20 cellular contexts compared by ENCODE assay signal in genomic region chr11:126105022-126105747, GRCh38. TPM values are rescaled to one million over a fixed set of nuclear protein-coding genes. Genes with fewer than 3 reads are reported as not detected.
A peak's percentile ranks its signal among the peaks of the same experiment; 100 is the strongest.
DNase-seq lines count a peak whose midpoint lies in the region; ATAC-seq and TF ChIP-seq lines count a peak whose summit lies in the region.
"Had no signal": no experiment of that assay in that cellular context is flagged by ENCODE, and none has a peak within 500 bp of the region (broad histone marks: within the 10 kb centered on the region; RNA-seq: fewer than 3 reads in every experiment).

No MANE protein-coding gene starts in this region.

- H3K27me3 ChIP-seq in GM23338 (ENCODE audit: insufficient read depth): no peaks in the 10 kb centered on the region
- no peaks in the 10 kb centered on the region for H3K27me3 ChIP-seq in heart right ventricle
- H3K27me3 ChIP-seq: BE2C had no signal

- WGBS in heart right ventricle, 2 donors: 88 to 95% methylated on average over 14 of the region's 14 CpGs

- no peaks in the 10 kb centered on the region for H3K9me3 ChIP-seq in T-helper 17 cell (ENCODE audit: control insufficient read depth, low read length, poor library complexity, severe bottlenecking)
- no peaks in the 10 kb centered on the region for H3K9me3 ChIP-seq in heart right ventricle

- no peaks in the 10 kb centered on the region; the same call in 1 of the 2 replicates for H3F3A ChIP-seq in GM23338 (replicated peaks; ENCODE audit: low read depth)

- H3K4me3 Mint-ChIP-seq in GM23338 (peak overlapping the region; percentile 41; the same call in 1 of the 3 replicates), T-helper 17 cell (no peak overlapping the region), mesothelial cell of epicardium (no peak overlapping the region)
- H3K4me3 Mint-ChIP-seq in stimulated activated naive B cell treated with anti-CD40 and anti-IgM and Interleukin-4, amounts not matched to agents 10 μg/mL and 1 μg/mL and 100 μg/mL, for 72 hours: no peak overlapping the region
- H3K4me3 Mint-ChIP-seq: CD4-positive, alpha-beta T cell had no signal

- peaks cover 35% of the 10 kb centered on the region for H3K4me1 ChIP-seq in GM23338 (ENCODE audit: insufficient read depth)
- H3K4me1 ChIP-seq in heart right ventricle: peaks cover 3 to 18% (median 11%) of the 10 kb centered on the region in 9 donors

- H3K27ac Mint-ChIP-seq in GM23338 (peak overlapping the region; percentile 22; the same call in 1 of the 2 replicates), T-helper 17 cell (peak overlapping the region; percentile 51), mesothelial cell of epicardium (peak overlapping the region; percentile 88)
- H3K27ac Mint-ChIP-seq in stimulated activated naive B cell treated with anti-CD40 and anti-IgM and Interleukin-4, amounts not matched to agents 10 μg/mL and 1 μg/mL and 100 μg/mL, for 72 hours: no peak overlapping the region
- H3K27ac Mint-ChIP-seq: CD4-positive, alpha-beta T cell had no signal

- H3K27ac ChIP-seq in GM23338 (ENCODE audit: low read depth): no peak overlapping the region
- no peak overlapping the region for H3K27ac ChIP-seq in heart right ventricle
- H3K27ac ChIP-seq: HL-60 had no signal

- peak overlapping the region; percentile 18; the same call in 1 of the 2 replicates for H2AFZ ChIP-seq in GM23338

- H4K20me1 ChIP-seq in GM23338 (replicated peaks; ENCODE audit: insufficient read depth): no peaks in the 10 kb centered on the region

- ATAC-seq in GM23338 (peak; percentile 24), T-helper 17 cell (no peak), heart right ventricle (no peak), HG02642 (IDR thresholded peaks at IDR 0.05; ENCODE audit: poor library complexity, unreplicated experiment) (no peak), HG02852 (IDR thresholded peaks at IDR 0.05; ENCODE audit: unreplicated experiment) (no peak)
- ATAC-seq in stimulated activated naive B cell treated with anti-CD40 and anti-IgM and Interleukin-4, amounts not matched to agents 10 μg/mL and 1 μg/mL and 100 μg/mL, for 72 hours (replicated peaks): no peak
- ATAC-seq: K562, Panc1 had no signal

- H3K79me2 ChIP-seq in GM23338 (replicated peaks; ENCODE audit: insufficient read depth): no peaks in the 10 kb centered on the region

- H3K9me2 ChIP-seq in GM23338 (ENCODE audit: insufficient read depth): no peaks in the 10 kb centered on the region

- TF ChIP-seq CTCF in GM23338 (conservative IDR thresholded peaks at IDR 0.05; ENCODE audit: low read depth in 2 of 2) (no peak), mesothelial cell of epicardium (IDR thresholded peaks at IDR 0.05; ENCODE audit: unreplicated experiment) (no peak), heart right ventricle (IDR thresholded peaks at IDR 0.05) (no peak)

- H3K4me3 ChIP-seq in GM23338: peak overlapping the region; percentile 36; the same call in 1 of the 2 replicates
- no peak overlapping the region for H3K4me3 ChIP-seq in heart right ventricle
- H3K4me3 ChIP-seq: K562 had no signal

- H3K9me3 Mint-ChIP-seq in GM23338 (no peaks in the 10 kb centered on the region; the same call in 2 of the 3 replicates), mesothelial cell of epicardium (no peaks in the 10 kb centered on the region)
- peaks cover 0 to 2% of the 10 kb centered on the region in 2 donors for H3K9me3 Mint-ChIP-seq in stimulated activated naive B cell treated with anti-CD40 and anti-IgM and Interleukin-4, amounts not matched to agents 10 μg/mL and 1 μg/mL and 100 μg/mL, for 72 hours
- H3K9me3 Mint-ChIP-seq: CD4-positive, alpha-beta T cell had no signal

- intact Hi-C loops in posterior vena cava (cut with DNase I) (no loop called here), heart right ventricle (cut with DNase I) (no loop called here)

- peaks cover 18% of the 10 kb centered on the region for H3K27me3 Mint-ChIP-seq in GM23338 (ENCODE audit: insufficient read depth, low read depth, poor library complexity)
- H3K27me3 Mint-ChIP-seq in T-helper 17 cell: peaks cover 31% of the 10 kb centered on the region
- no peaks in the 10 kb centered on the region for H3K27me3 Mint-ChIP-seq in mesothelial cell of epicardium (ENCODE audit: low read depth)
- peaks cover 18 to 26% of the 10 kb centered on the region in 2 donors for H3K27me3 Mint-ChIP-seq in stimulated activated naive B cell treated with anti-CD40 and anti-IgM and Interleukin-4, amounts not matched to agents 10 μg/mL and 1 μg/mL and 100 μg/mL, for 72 hours
- H3K27me3 Mint-ChIP-seq: CD4-positive, alpha-beta T cell had no signal

- H3K36me3 ChIP-seq in GM23338 (ENCODE audit: insufficient read depth) (no peaks in the 10 kb centered on the region), heart right ventricle (no peaks in the 10 kb centered on the region)
- H3K36me3 ChIP-seq: BE2C had no signal

- peak overlapping the region; percentile 72 for H3K4me2 ChIP-seq in GM23338

- no peak for DNase-seq in GM23338 (ENCODE audit: low spot score)
- no peak for DNase-seq in T-helper 17 cell
- DNase-seq in mesothelial cell of epicardium (ENCODE audit: low spot score in 2 of 2, unreplicated experiment in 2 of 2): no peak
- DNase-seq in posterior vena cava (ENCODE audit: low spot score): peak; percentile 45
- no peak for DNase-seq in heart right ventricle
- no peak for DNase-seq in stimulated activated naive B cell treated with anti-CD40 and anti-IgM and Interleukin-4, amounts not matched to agents 10 μg/mL and 1 μg/mL and 100 μg/mL, for 72 hours
- DNase-seq: CD4-positive, alpha-beta T cell; DND-41; GOT3; NCI-H1436; NCI-H187 treated with DMSO at 0.1 percent for 48 hours; NCI-H2107; NCI-H2227 treated with DMSO at 0.1 percent for 48 hours; NCI-H774 had no signal

- H3K36me3 Mint-ChIP-seq in GM23338 (ENCODE audit: low read depth) (no peaks in the 10 kb centered on the region), T-helper 17 cell (ENCODE audit: low read depth) (no peaks in the 10 kb centered on the region), mesothelial cell of epicardium (no peaks in the 10 kb centered on the region)
- no peaks in the 10 kb centered on the region for H3K36me3 Mint-ChIP-seq in stimulated activated naive B cell treated with anti-CD40 and anti-IgM and Interleukin-4, amounts not matched to agents 10 μg/mL and 1 μg/mL and 100 μg/mL, for 72 hours

- peaks cover 59% of the 10 kb centered on the region for H3K4me1 Mint-ChIP-seq in GM23338
- peaks cover 3% of the 10 kb centered on the region for H3K4me1 Mint-ChIP-seq in T-helper 17 cell
- peaks cover 69% of the 10 kb centered on the region for H3K4me1 Mint-ChIP-seq in mesothelial cell of epicardium
- no peaks in the 10 kb centered on the region for H3K4me1 Mint-ChIP-seq in stimulated activated naive B cell treated with anti-CD40 and anti-IgM and Interleukin-4, amounts not matched to agents 10 μg/mL and 1 μg/mL and 100 μg/mL, for 72 hours

TF ChIP-seq in GM23338, 12 proteins besides CTCF, POLR2A, EP300 and RAD21 (continues in another document):
- TF ChIP-seq NANOG (IDR thresholded peaks at IDR 0.05; ENCODE audit: borderline replicate concordance) (no peak), ETS1 (IDR thresholded peaks at IDR 0.05) (no peak), REST (IDR thresholded peaks at IDR 0.05; ENCODE audit: unreplicated experiment) (no peak), ZNF331 (CRISPR knock-in tag; IDR thresholded peaks at IDR 0.05; ENCODE audit: low read depth) (no peak), JUNB (IDR thresholded peaks at IDR 0.05; ENCODE audit: unreplicated experiment) (no peak), EZH2 (IDR thresholded peaks at IDR 0.05; ENCODE audit: low read depth, unreplicated experiment) (no peak)

RNA-seq across cellular contexts. Expression of gene CDON, which starts 42.5 kb away (rescaled TPM):
- total RNA-seq in GM23338 (2014; rRNA removed; shearing (Covaris generic)): 31.2 and 35.5 TPM in 2 replicates
- 3.3 and 4.1 TPM in 2 replicates for polyA plus RNA-seq in GM23338 (2016; fragmentation: Nextera tagmentation; extraction: Ambion mirVana)
- total RNA-seq in T-helper 17 cell: 1 to 10 TPM; 2.0 TPM
- total RNA-seq in mesothelial cell of epicardium: 159 to 180 TPM (median 165 TPM) in 3 replicates
- total RNA-seq in posterior vena cava: 10 to 100 TPM; 11.2 to 31.3 TPM
- total RNA-seq in heart right ventricle: 10 to 100 TPM in 2 of 10 donors, 1 to 10 TPM in 8; 5.4 to 17.1 (median 9.3) TPM
- 1 to 10 TPM; 1.4 to 2.4 TPM for polyA plus RNA-seq in heart right ventricle
